ENCODE assay signal across 10 cellular contexts in the genomic region with DNA sequence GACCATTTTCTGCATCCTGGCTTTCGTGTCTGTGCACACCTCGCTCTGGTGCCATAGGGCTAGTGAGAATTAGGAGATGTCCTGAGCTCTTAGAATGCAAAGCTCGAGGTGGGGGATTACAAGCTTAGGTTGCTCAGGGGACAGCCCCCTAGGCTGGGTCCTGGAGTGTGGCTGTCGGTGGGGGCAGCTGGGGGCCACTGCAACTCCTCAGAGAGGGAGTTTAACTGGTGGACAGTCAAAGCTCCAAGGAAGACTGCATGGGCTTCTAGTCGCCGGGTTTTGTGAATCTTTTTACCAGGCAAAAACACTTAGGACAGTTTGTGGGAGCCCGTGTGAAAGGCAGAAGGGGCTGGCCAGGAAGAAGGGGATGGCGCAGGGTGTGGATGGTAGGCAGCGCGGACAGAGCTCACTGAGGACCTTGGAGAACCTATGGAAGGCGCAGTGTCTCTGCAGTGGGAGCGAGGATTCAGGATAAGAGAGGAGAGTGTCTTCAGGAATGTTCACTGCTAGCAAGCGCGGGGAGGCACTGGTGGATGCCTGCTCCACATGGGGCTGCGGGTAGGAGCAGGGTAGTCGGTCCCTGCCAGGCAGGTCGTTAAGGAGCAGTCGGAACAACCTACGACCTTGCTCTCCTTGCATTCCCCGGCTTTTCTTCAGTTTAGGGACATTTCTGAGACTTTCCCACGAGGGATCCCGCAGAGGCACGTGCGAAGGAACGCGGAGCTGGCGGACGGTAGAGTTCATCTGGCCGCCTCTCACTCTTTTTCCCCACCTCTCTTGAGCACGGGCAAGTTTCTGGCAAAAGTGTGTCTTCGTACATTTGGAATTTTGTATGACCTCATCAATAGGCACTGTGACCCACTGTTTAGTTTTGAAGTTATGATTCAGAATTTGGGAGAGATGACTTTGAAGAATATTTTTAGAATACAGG. TPM values are rescaled to one million over a fixed set of nuclear protein-coding genes. Genes with fewer than 3 reads are reported as not detected.
DNase-seq lines count a peak whose midpoint lies in the region; ATAC-seq and TF ChIP-seq lines count a peak whose summit lies in the region.
"Had no signal": no experiment of that assay in that cellular context is flagged by ENCODE, and none has a peak within 500 bp of the region (broad histone marks: within the 10 kb centered on the region; RNA-seq: fewer than 3 reads in every experiment).

No MANE protein-coding gene starts in this region.

- 52 to 56% (median 55%) methylated on average over 31 of the region's 31 CpGs for WGBS in psoas muscle, 3 donors

- no peaks in the 10 kb centered on the region; the same call in 1 of the 2 replicates for H3K36me3 ChIP-seq in Caco-2 (ENCODE audit: control insufficient read depth, insufficient read depth, low read length)
- peaks cover 55% of the 10 kb centered on the region for H3K36me3 ChIP-seq in SJSA1
- peaks cover 23% of the 10 kb centered on the region for H3K36me3 ChIP-seq in left ventricle myocardium inferior
- peaks cover 0 to 36% of the 10 kb centered on the region in 2 donors for H3K36me3 ChIP-seq in psoas muscle (ENCODE audit: insufficient read depth in 1 of 2, low read depth in 1 of 2)

- peak overlapping the region; percentile 78 for H3K4me3 Mint-ChIP-seq in Caco-2 (ENCODE audit: unreplicated experiment)

- H3K27ac ChIP-seq in SJSA1 = peak overlapping the region; percentile 94
- H3K27ac ChIP-seq in left ventricle myocardium inferior (replicated peaks) = peak overlapping the region; percentile 86
- H3K27ac ChIP-seq in psoas muscle = peak overlapping the region; percentile 64

- H3K27me3 Mint-ChIP-seq in Caco-2 (ENCODE audit: insufficient read depth, unreplicated experiment) = no peaks in the 10 kb centered on the region

- POLR2A ChIA-PET in Caco-2 (lab: Charles Lee) = interaction anchor here (0.6 kb wide), 1 partner anchor 58 kb away, joined by 6 read pairs; no protein-coding TSS in a partner anchor

- CTCF ChIA-PET in Caco-2 (lab: Charles Lee) = interaction anchor here (0.6 to 2.0 kb wide), 6 partner anchors 14 to 151 kb away, joined by 3 to 10 read pairs (median 4); no protein-coding TSS in a partner anchor

- H3K9me3 ChIP-seq in Caco-2 = no peaks in the 10 kb centered on the region
- no peaks in the 10 kb centered on the region for H3K9me3 ChIP-seq in SJSA1 (replicated peaks)
- H3K9me3 ChIP-seq in left ventricle myocardium inferior (replicated peaks) = peaks cover 8% of the 10 kb centered on the region
- no peaks in the 10 kb centered on the region for H3K9me3 ChIP-seq in psoas muscle

- DNase-seq in Caco-2 (peak; percentile 52 to 56), SJSA1 (ENCODE audit: low read depth in 1 of 2, low spot score in 2 of 2) (peak in 1 of 2 experiments; percentile 57), left ventricle myocardium inferior (no peak), psoas muscle (no peak), NCI-H1092 (lab: John Stamatoyannopoulos, UW) (no peak), COR-L47 (lab: John Stamatoyannopoulos, UW) (no peak)
- DNase-seq in stimulated activated CD8-positive, alpha-beta memory T cell treated with anti-CD3 and anti-CD28 coated beads, Interleukin-4, amount 100 ng/mL, for 48 hours = no peak
- DNase-seq: activated CD4-positive, alpha-beta T cell treated with anti-CD3 and anti-CD28 coated beads, Interleukin-2, amount 50 U/mL, for 48 hours; NCI-H2081 treated with DMSO at 0.1 percent for 48 hours had no signal

- no peaks in the 10 kb centered on the region for H3K27me3 ChIP-seq in Caco-2 (replicated peaks; ENCODE audit: control insufficient read depth, insufficient read depth, low read length)
- no peaks in the 10 kb centered on the region for H3K27me3 ChIP-seq in SJSA1 (replicated peaks)
- no peaks in the 10 kb centered on the region for H3K27me3 ChIP-seq in left ventricle myocardium inferior (ENCODE audit: low read depth)
- H3K27me3 ChIP-seq in psoas muscle (ENCODE audit: insufficient read depth in 3 of 3, low read length in 2 of 3) = no peaks in the 10 kb centered on the region

- intact Hi-C loops in Caco-2 (cut with micrococcal nuclease; ENCODE audit: unreplicated experiment) (loop anchor here (5.0 kb wide), 1 partner anchor 77 kb away; no protein-coding TSS in a partner anchor), left ventricle myocardium inferior (cut with micrococcal nuclease) (no loop called here), psoas muscle (cut with DNase I) (loop anchor here in 1 of 2 donors (5.0 kb wide), 2 partner anchors 37 to 67 kb away; no protein-coding TSS in a partner anchor)

- ATAC-seq in psoas muscle = peak in 1 of 4 donors; percentile 15
- no peak for ATAC-seq in HG02938 (IDR thresholded peaks at IDR 0.05; ENCODE audit: unreplicated experiment)

- peak overlapping the region; percentile 93 for H3K27ac Mint-ChIP-seq in Caco-2 (ENCODE audit: unreplicated experiment)

- TF ChIP-seq CTCF in Caco-2 (IDR thresholded peaks at IDR 0.05; ENCODE audit: insufficient read depth in 1 of 2, low read depth in 1 of 2, low read length in 1 of 2, severe bottlenecking in 1 of 2, unreplicated experiment in 1 of 2) (no peak), left ventricle myocardium inferior (IDR thresholded peaks at IDR 0.05; ENCODE audit: borderline replicate concordance) (no peak), psoas muscle (IDR thresholded peaks at IDR 0.05) (no peak)

- H3K4me1 ChIP-seq in Caco-2 (peaks cover 37% of the 10 kb centered on the region), SJSA1 (replicated peaks) (peaks cover 33% of the 10 kb centered on the region), left ventricle myocardium inferior (peaks cover 76% of the 10 kb centered on the region), psoas muscle (peaks cover 11% of the 10 kb centered on the region)

- H3K4me3 ChIP-seq in Caco-2 (ENCODE audit: low read depth, low read length) = peak overlapping the region; percentile 29
- peak overlapping the region; percentile 45 for H3K4me3 ChIP-seq in SJSA1
- peak overlapping the region; percentile 62 for H3K4me3 ChIP-seq in left ventricle myocardium inferior
- H3K4me3 ChIP-seq in psoas muscle = peak overlapping the region; percentile 55

- H3K9me3 Mint-ChIP-seq in Caco-2 (ENCODE audit: unreplicated experiment) = no peaks in the 10 kb centered on the region

- BruUV-seq in Caco-2 (replicated peaks; lab: Mats Ljungman, UMichigan) = TSS peak; percentile 39

- H3K4me1 Mint-ChIP-seq in Caco-2 (ENCODE audit: low read depth, unreplicated experiment) = peaks cover 18% of the 10 kb centered on the region

- H3K36me3 Mint-ChIP-seq in Caco-2 (ENCODE audit: insufficient read depth, unreplicated experiment) = peaks cover 42% of the 10 kb centered on the region

RNA-seq across cellular contexts. Expression of gene KCNE1, which starts 12.9 kb away (rescaled TPM):
- 0.91 and 1.0 TPM in 2 replicates for total RNA-seq in Caco-2 (2022)
- 0.16 and 2.2 TPM in 2 replicates for total RNA-seq in SJSA1 (2014; rRNA removed; shearing (Covaris generic))
- 4.8 TPM for total RNA-seq in left ventricle myocardium inferior
- total RNA-seq in psoas muscle = 1 to 10 TPM in 1 of 4 donors, under 1 TPM in 1, not detected in 2; 0.40 to 1.5 TPM
- under 1 TPM in 2 of 3 donors, not detected in 1; 0.26 to 0.35 TPM for polyA plus RNA-seq in psoas muscle

Comparison
In these comparisons a context has a peak if more than half of its experiments do, and no peak if none do; other contexts are left out.
1. DNase-seq: peak in Caco-2 (2 of 2); none in left ventricle myocardium inferior (single experiment), psoas muscle (0 of 2), stimulated activated CD8-positive, alpha-beta memory T cell treated with anti-CD3 and anti-CD28 coated beads, Interleukin-4, amount 100 ng/mL, for 48 hours (single experiment), NCI-H1092 (single experiment) and COR-L47 (single experiment).
2. Peak in every context shown above with its lines, with median percentiles within 50 percentile points of each other: H3K4me3 ChIP-seq and H3K27ac ChIP-seq.